23 cellular contexts compared by ENCODE assay signal in genomic region chr7:8084772-8085171, GRCh38.
"Had no signal": no experiment of that assay in that cellular context is flagged by ENCODE, and none has a peak within 500 bp of the region (broad histone marks: within the 10 kb centered on the region; RNA-seq: fewer than 3 reads in every experiment).

No MANE protein-coding gene starts in this region.

- H3K27ac Mint-ChIP-seq: activated naive CD8-positive, alpha-beta T cell treated with anti-CD3 and anti-CD28 coated beads, Interleukin-2, amount 10 ng/mL, durations not matched to agents 7 days and 5 days; dendritic cell treated with granulocyte-macrophage colony-stimulating factor and Interleukin-4, amounts not matched to agents 40 ng/mL and 50 ng/mL, for 4 days; nephron; stimulated activated memory B cell treated with anti-CD40 and anti-IgM and Interleukin-4, amounts not matched to agents 10 μg/mL and 1 μg/mL and 100 μg/mL, for 72 hours had no signal

- H3K27me3 ChIP-seq: cardiac muscle cell, gastrocnemius medialis, heart left ventricle, left lung, spleen, upper lobe of left lung had no signal

- H3K4me3 Mint-ChIP-seq: activated naive CD8-positive, alpha-beta T cell treated with anti-CD3 and anti-CD28 coated beads, Interleukin-2, amount 10 ng/mL, durations not matched to agents 7 days and 5 days; dendritic cell treated with granulocyte-macrophage colony-stimulating factor and Interleukin-4, amounts not matched to agents 40 ng/mL and 50 ng/mL, for 4 days; nephron; stimulated activated memory B cell treated with anti-CD40 and anti-IgM and Interleukin-4, amounts not matched to agents 10 μg/mL and 1 μg/mL and 100 μg/mL, for 72 hours had no signal

- H3K36me3 ChIP-seq: cardiac muscle cell, gastrocnemius medialis had no signal

- H3K4me1 ChIP-seq: gastrocnemius medialis, heart left ventricle, left lung, spleen, upper lobe of left lung had no signal

- H3K4me1 Mint-ChIP-seq: activated naive CD8-positive, alpha-beta T cell treated with anti-CD3 and anti-CD28 coated beads, Interleukin-2, amount 10 ng/mL, durations not matched to agents 7 days and 5 days; nephron; stimulated activated memory B cell treated with anti-CD40 and anti-IgM and Interleukin-4, amounts not matched to agents 10 μg/mL and 1 μg/mL and 100 μg/mL, for 72 hours had no signal

- DNase-seq: activated CD4-positive, alpha-beta T cell treated with anti-CD3 and anti-CD28 coated beads, Interleukin-2, amount 50 U/mL, for 4 hours; activated naive CD4-positive, alpha-beta T cell treated with Interleukin-2 at 50 U/mL for 16 hours; activated naive CD8-positive, alpha-beta T cell treated with anti-CD3 and anti-CD28 coated beads, Interleukin-2, amount 10 ng/mL, durations not matched to agents 7 days and 5 days; activated T-cell treated with anti-CD3 and anti-CD28 coated beads for 4 hours; amygdala; effector CD8-positive, alpha-beta T cell; gastrocnemius medialis; heart left ventricle; kidney; left lung; midbrain; occipital lobe; retina; spleen; stimulated activated CD4-positive, alpha-beta T cell treated with anti-CD3 and anti-CD28 coated beads, Interleukin-4, amount 100 ng/mL, for 4 hours; upper lobe of left lung; WERI-Rb-1 had no signal

- ATAC-seq: esophagus mucosa; gastrocnemius medialis; heart left ventricle; left lung; stimulated activated memory B cell treated with anti-CD40 and anti-IgM and Interleukin-4, amounts not matched to agents 10 μg/mL and 1 μg/mL and 100 μg/mL, for 72 hours had no signal

- H3K4me3 ChIP-seq: cardiac muscle cell, gastrocnemius medialis, heart left ventricle, left lung, spleen, thoracic aorta, upper lobe of left lung had no signal

- H3K9me3 Mint-ChIP-seq: activated naive CD8-positive, alpha-beta T cell treated with anti-CD3 and anti-CD28 coated beads, Interleukin-2, amount 10 ng/mL, durations not matched to agents 7 days and 5 days; dendritic cell treated with granulocyte-macrophage colony-stimulating factor and Interleukin-4, amounts not matched to agents 40 ng/mL and 50 ng/mL, for 4 days; nephron; stimulated activated memory B cell treated with anti-CD40 and anti-IgM and Interleukin-4, amounts not matched to agents 10 μg/mL and 1 μg/mL and 100 μg/mL, for 72 hours had no signal

- H3K27ac ChIP-seq: cardiac muscle cell, gastrocnemius medialis, heart left ventricle, left lung, spleen, thoracic aorta, upper lobe of left lung, WERI-Rb-1 had no signal

- H3K27me3 Mint-ChIP-seq: activated naive CD8-positive, alpha-beta T cell treated with anti-CD3 and anti-CD28 coated beads, Interleukin-2, amount 10 ng/mL, durations not matched to agents 7 days and 5 days; dendritic cell treated with granulocyte-macrophage colony-stimulating factor and Interleukin-4, amounts not matched to agents 40 ng/mL and 50 ng/mL, for 4 days; stimulated activated memory B cell treated with anti-CD40 and anti-IgM and Interleukin-4, amounts not matched to agents 10 μg/mL and 1 μg/mL and 100 μg/mL, for 72 hours had no signal
